Comparison of ENCODE assay signal across 1 cellular context in the genomic region with DNA sequence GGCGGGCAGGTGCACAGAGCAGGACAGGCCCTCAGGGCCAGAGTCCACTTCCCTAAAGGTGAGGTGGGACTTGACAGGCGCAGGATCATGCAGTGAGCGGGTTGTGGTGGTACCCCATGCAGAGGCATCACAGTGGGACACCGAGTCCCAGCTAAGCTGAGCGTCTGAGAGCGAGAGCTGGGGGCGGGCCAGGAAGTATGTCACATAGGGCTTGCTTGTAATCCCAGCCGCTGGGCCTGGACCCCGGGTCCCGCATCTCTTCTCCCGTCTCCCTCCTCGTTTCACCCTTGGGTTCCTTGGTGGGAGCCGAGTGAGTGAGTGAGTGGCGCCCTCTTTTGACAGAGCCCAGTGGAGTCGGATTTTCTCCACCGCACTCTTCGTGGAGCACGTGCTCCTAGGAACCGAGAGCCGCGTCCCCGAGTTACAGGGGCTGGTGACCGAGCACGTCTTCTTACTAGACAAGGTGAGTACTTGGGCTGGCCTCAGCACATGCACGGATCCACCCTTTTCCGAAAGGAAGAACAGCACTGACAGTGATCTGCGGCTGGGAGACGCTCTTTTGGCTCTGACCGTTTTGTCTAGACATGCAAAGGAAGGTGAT.
TF ChIP-seq lines count a peak whose summit lies in the region.

No MANE protein-coding gene starts in this region.

TF ChIP-seq in liver, 16 proteins besides CTCF, POLR2A, EP300 and RAD21 (continued from another document):
- TF ChIP-seq, protein P1, sequence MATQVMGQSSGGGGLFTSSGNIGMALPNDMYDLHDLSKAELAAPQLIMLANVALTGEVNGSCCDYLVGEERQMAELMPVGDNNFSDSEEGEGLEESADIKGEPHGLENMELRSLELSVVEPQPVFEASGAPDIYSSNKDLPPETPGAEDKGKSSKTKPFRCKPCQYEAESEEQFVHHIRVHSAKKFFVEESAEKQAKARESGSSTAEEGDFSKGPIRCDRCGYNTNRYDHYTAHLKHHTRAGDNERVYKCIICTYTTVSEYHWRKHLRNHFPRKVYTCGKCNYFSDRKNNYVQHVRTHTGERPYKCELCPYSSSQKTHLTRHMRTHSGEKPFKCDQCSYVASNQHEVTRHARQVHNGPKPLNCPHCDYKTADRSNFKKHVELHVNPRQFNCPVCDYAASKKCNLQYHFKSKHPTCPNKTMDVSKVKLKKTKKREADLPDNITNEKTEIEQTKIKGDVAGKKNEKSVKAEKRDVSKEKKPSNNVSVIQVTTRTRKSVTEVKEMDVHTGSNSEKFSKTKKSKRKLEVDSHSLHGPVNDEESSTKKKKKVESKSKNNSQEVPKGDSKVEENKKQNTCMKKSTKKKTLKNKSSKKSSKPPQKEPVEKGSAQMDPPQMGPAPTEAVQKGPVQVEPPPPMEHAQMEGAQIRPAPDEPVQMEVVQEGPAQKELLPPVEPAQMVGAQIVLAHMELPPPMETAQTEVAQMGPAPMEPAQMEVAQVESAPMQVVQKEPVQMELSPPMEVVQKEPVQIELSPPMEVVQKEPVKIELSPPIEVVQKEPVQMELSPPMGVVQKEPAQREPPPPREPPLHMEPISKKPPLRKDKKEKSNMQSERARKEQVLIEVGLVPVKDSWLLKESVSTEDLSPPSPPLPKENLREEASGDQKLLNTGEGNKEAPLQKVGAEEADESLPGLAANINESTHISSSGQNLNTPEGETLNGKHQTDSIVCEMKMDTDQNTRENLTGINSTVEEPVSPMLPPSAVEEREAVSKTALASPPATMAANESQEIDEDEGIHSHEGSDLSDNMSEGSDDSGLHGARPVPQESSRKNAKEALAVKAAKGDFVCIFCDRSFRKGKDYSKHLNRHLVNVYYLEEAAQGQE (IDR thresholded peaks at IDR 0.05), result no peak
- TF ChIP-seq EGR1 (IDR thresholded peaks at IDR 0.05; ENCODE audit: low read depth in 2 of 2) (no peak), NR2F2 (IDR thresholded peaks at IDR 0.05) (no peak), FOXA1 (IDR thresholded peaks at IDR 0.05) (no peak), HNF4G (IDR thresholded peaks at IDR 0.05) (no peak), YY1 (IDR thresholded peaks at IDR 0.05) (no peak), FOXA2 (IDR thresholded peaks at IDR 0.05) (no peak), JUND (IDR thresholded peaks at IDR 0.05) (no peak)
- TF ChIP-seq, protein P2, sequence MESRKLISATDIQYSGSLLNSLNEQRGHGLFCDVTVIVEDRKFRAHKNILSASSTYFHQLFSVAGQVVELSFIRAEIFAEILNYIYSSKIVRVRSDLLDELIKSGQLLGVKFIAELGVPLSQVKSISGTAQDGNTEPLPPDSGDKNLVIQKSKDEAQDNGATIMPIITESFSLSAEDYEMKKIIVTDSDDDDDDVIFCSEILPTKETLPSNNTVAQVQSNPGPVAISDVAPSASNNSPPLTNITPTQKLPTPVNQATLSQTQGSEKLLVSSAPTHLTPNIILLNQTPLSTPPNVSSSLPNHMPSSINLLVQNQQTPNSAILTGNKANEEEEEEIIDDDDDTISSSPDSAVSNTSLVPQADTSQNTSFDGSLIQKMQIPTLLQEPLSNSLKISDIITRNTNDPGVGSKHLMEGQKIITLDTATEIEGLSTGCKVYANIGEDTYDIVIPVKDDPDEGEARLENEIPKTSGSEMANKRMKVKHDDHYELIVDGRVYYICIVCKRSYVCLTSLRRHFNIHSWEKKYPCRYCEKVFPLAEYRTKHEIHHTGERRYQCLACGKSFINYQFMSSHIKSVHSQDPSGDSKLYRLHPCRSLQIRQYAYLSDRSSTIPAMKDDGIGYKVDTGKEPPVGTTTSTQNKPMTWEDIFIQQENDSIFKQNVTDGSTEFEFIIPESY (IDR thresholded peaks at IDR 0.05), result no peak
